Comparison of ENCODE assay signal across 8 cellular contexts in genomic region chr7:39732837-39733804, GRCh38.
DNase-seq lines count a peak whose midpoint lies in the region; ATAC-seq and TF ChIP-seq lines count a peak whose summit lies in the region.

No MANE protein-coding gene starts in this region.

- intact Hi-C loops in activated T-helper 2 cell treated with anti-CD3 and anti-CD28 coated beads, Interferon-gamma antibody, Interleukin-2, Interleukin-4, amounts not matched to agents 10 μg/mL and 5 μg/mL and 100 μg/mL, durations not matched to agents 14 hours and 24 hours and 36 hours (cut with micrococcal nuclease), result loop anchor here (1.0 to 5.0 kb wide), 4 partner anchors 110 to 401 kb away; partner anchors contain the start of genes CDK13, MPLKIP and RALA
- intact Hi-C loops in natural killer cell (cut with micrococcal nuclease), result loop anchor here (1.0 to 5.0 kb wide), 2 partner anchors 111 to 401 kb away; partner anchors contain the start of genes MPLKIP and RALA

- DNase-seq in EH (ENCODE audit: low read depth), result peak; percentile 97
- peak; percentile 99 for DNase-seq in GOT3 (lab: John Stamatoyannopoulos, UW)
- DNase-seq in LHCN-M2 (ENCODE audit: low read depth), result peak; percentile 99
- peak; percentile 99 for DNase-seq in RPMI7951 (ENCODE audit: low read depth)
- DNase-seq in activated T-helper 2 cell treated with anti-CD3 and anti-CD28 coated beads, Interferon-gamma antibody, Interleukin-2, Interleukin-4, amounts not matched to agents 10 μg/mL and 5 μg/mL and 100 μg/mL, durations not matched to agents 14 hours and 24 hours and 36 hours (ENCODE audit: low spot score), result peak; percentile 95
- DNase-seq in fibroblast of mammary gland (ENCODE audit: low read depth), result peak; percentile 97
- peak; percentile 93 for DNase-seq in natural killer cell
- DNase-seq in stimulated activated naive CD4-positive, alpha-beta T cell (lab: John Stamatoyannopoulos, UW), result peak; percentile 84 to 95 (median 92)

- TF ChIP-seq CTCF in fibroblast of mammary gland (conservative IDR thresholded peaks at IDR 0.05; ENCODE audit: control insufficient read depth, insufficient read depth, low read depth, low read length) (no peak), natural killer cell (IDR thresholded peaks at IDR 0.05) (no peak)

- H3K4me3 Mint-ChIP-seq in activated T-helper 2 cell treated with anti-CD3 and anti-CD28 coated beads, Interferon-gamma antibody, Interleukin-2, Interleukin-4, amounts not matched to agents 10 μg/mL and 5 μg/mL and 100 μg/mL, durations not matched to agents 14 hours and 24 hours and 36 hours (ENCODE audit: low read depth), result peak overlapping the region; percentile 85
- H3K4me3 Mint-ChIP-seq in natural killer cell, result peak overlapping the region; percentile 98

- peak overlapping the region; percentile 81 for H3K27ac Mint-ChIP-seq in activated T-helper 2 cell treated with anti-CD3 and anti-CD28 coated beads, Interferon-gamma antibody, Interleukin-2, Interleukin-4, amounts not matched to agents 10 μg/mL and 5 μg/mL and 100 μg/mL, durations not matched to agents 14 hours and 24 hours and 36 hours
- H3K27ac Mint-ChIP-seq in natural killer cell, result peak overlapping the region; percentile 95 to 99

- H3K27me3 Mint-ChIP-seq in activated T-helper 2 cell treated with anti-CD3 and anti-CD28 coated beads, Interferon-gamma antibody, Interleukin-2, Interleukin-4, amounts not matched to agents 10 μg/mL and 5 μg/mL and 100 μg/mL, durations not matched to agents 14 hours and 24 hours and 36 hours (ENCODE audit: low read depth), result peaks cover 4% of the 10 kb centered on the region
- no peaks in the 10 kb centered on the region for H3K27me3 Mint-ChIP-seq in natural killer cell (ENCODE audit: low read depth in 2 of 2)

- peak overlapping the region; percentile 70 for H3K4me3 ChIP-seq in fibroblast of mammary gland (ENCODE audit: control insufficient read depth, low read depth, low read length)

- ATAC-seq in natural killer cell, result peak; percentile 88 to 96 (median 96)

- peaks cover 3% of the 10 kb centered on the region for H3K36me3 Mint-ChIP-seq in activated T-helper 2 cell treated with anti-CD3 and anti-CD28 coated beads, Interferon-gamma antibody, Interleukin-2, Interleukin-4, amounts not matched to agents 10 μg/mL and 5 μg/mL and 100 μg/mL, durations not matched to agents 14 hours and 24 hours and 36 hours (ENCODE audit: low read depth)
- no peaks in the 10 kb centered on the region for H3K36me3 Mint-ChIP-seq in natural killer cell

- no peaks in the 10 kb centered on the region for H3K9me3 Mint-ChIP-seq in activated T-helper 2 cell treated with anti-CD3 and anti-CD28 coated beads, Interferon-gamma antibody, Interleukin-2, Interleukin-4, amounts not matched to agents 10 μg/mL and 5 μg/mL and 100 μg/mL, durations not matched to agents 14 hours and 24 hours and 36 hours
- H3K9me3 Mint-ChIP-seq in natural killer cell, result no peaks in the 10 kb centered on the region

- peaks cover 33% of the 10 kb centered on the region for H3K4me1 Mint-ChIP-seq in activated T-helper 2 cell treated with anti-CD3 and anti-CD28 coated beads, Interferon-gamma antibody, Interleukin-2, Interleukin-4, amounts not matched to agents 10 μg/mL and 5 μg/mL and 100 μg/mL, durations not matched to agents 14 hours and 24 hours and 36 hours (ENCODE audit: low read depth)
- H3K4me1 Mint-ChIP-seq in natural killer cell, result peaks cover 35 to 41% of the 10 kb centered on the region in 2 donors

Comparison
In these comparisons a context has a peak if more than half of its experiments do, and no peak if none do; other contexts are left out.
1. Peak in every context shown above with its lines: DNase-seq, ATAC-seq and H3K4me3 ChIP-seq.